ENCODE assay signal across 18 cellular contexts in genomic region chr10:127441350-127442219, GRCh38.
DNase-seq lines count a peak whose midpoint lies in the region; FAIRE-seq and TF ChIP-seq lines count a peak whose summit lies in the region.
"Had no signal": no experiment of that assay in that cellular context is flagged by ENCODE, and none has a peak within 500 bp of the region (broad histone marks: within the 10 kb centered on the region; RNA-seq: fewer than 3 reads in every experiment).

No MANE protein-coding gene starts in this region.

- H3K4me1 ChIP-seq in HUES64 (ENCODE audit: insufficient read depth, low read length) (peaks cover 8% of the 10 kb centered on the region), H1 (replicated peaks in 1 of 4; ENCODE audit: control insufficient read depth in 3 of 4, insufficient read depth in 4 of 4, low read length in 3 of 4) (peaks cover 0 to 14% (median 9%) of the 10 kb centered on the region in 4 experiments; a peak in 6 of 7 replicates), spleen (no peaks in the 10 kb centered on the region)

- no peaks in the 10 kb centered on the region for H3K23me2 ChIP-seq in H1 (ENCODE audit: low read depth, low read length)

- no peak overlapping the region for H3K4ac ChIP-seq in H1 (replicated peaks; ENCODE audit: insufficient read length, low read depth, low read length)

- peak overlapping the region; percentile 71; the same call in 1 of the 2 replicates for H3K27ac ChIP-seq in HUES64 (ENCODE audit: low read depth, low read length)
- H3K27ac ChIP-seq in H1 (ENCODE audit: low read depth, low read length) = no peak overlapping the region
- no peak overlapping the region for H3K27ac ChIP-seq in spleen
- H3K27ac ChIP-seq: C4-2B had no signal

- no peak overlapping the region for H2BK120ac ChIP-seq in H1 (replicated peaks; ENCODE audit: low read depth, low read length)

- no peak overlapping the region for H3K14ac ChIP-seq in H1 (ENCODE audit: insufficient read length)

- TF ChIP-seq POLR2A in H1 (IDR thresholded peaks at IDR 0.05; ENCODE audit: control extremely low read depth in 1 of 2, low read depth in 2 of 2, low read length in 2 of 2) (no peak), spleen (IDR thresholded peaks at IDR 0.05) (no peak)

- no peaks in the 10 kb centered on the region for H3K79me2 ChIP-seq in H1 (ENCODE audit: control insufficient read depth in 1 of 2, insufficient read depth in 2 of 2, low read length in 2 of 2)

- no peak overlapping the region for H3K4me3 ChIP-seq in HUES64 (ENCODE audit: low read length)
- H3K4me3 ChIP-seq in H1 (ENCODE audit: extremely low read depth in 1 of 4, insufficient read depth in 2 of 4, low read depth in 3 of 4, low read length in 4 of 4) = peak overlapping the region in 1 of 4 experiments; percentile 10; a peak in 1 of 8 replicates
- peak overlapping the region; percentile 1 for H3K4me3 ChIP-seq in kidney epithelial cell (ENCODE audit: low read depth, low read length)
- no peak overlapping the region for H3K4me3 ChIP-seq in spleen

- H3K18ac ChIP-seq in H1 (ENCODE audit: extremely low read depth, low read length) = no peak overlapping the region

- H2BK20ac ChIP-seq in H1 (ENCODE audit: low read length) = no peak overlapping the region

- peak overlapping the region; percentile 33 for H3K56ac ChIP-seq in H1 (replicated peaks; ENCODE audit: insufficient read length, low read depth, low read length)

- peak overlapping the region; percentile 75; the same call in 1 of the 2 replicates for H2BK5ac ChIP-seq in H1 (ENCODE audit: low read depth, low read length)

- H3K9me3 ChIP-seq in HUES64 (ENCODE audit: insufficient read depth, low read depth, low read length) (0 out of 2 replicates have a peak, but pooled peaks cover 3% of the 10 kb centered on the region), H1 (ENCODE audit: insufficient read depth in 2 of 2, low read depth in 1 of 2, low read length in 1 of 2) (peaks cover 0 to 4% of the 10 kb centered on the region in 2 experiments; a peak in 2 of 4 replicates), spleen (no peaks in the 10 kb centered on the region)

- H3K23ac ChIP-seq in H1 (ENCODE audit: insufficient read length) = no peak overlapping the region

- TF ChIP-seq RAD21 in H1 (IDR thresholded peaks at IDR 0.05 in 1 of 2, conservative IDR thresholded peaks at IDR 0.05 in 1 of 2; ENCODE audit: low read depth in 2 of 2, low read length in 2 of 2) = no peak

- no peak overlapping the region for H2AK5ac ChIP-seq in H1 (ENCODE audit: low read depth, low read length)

- DNase-seq in H1 (ENCODE audit: low read depth in 1 of 2, low spot score in 2 of 2) = peak; percentile 5 to 54
- DNase-seq in kidney epithelial cell (ENCODE audit: low read depth) = peak; percentile 49
- peak; percentile 61 for DNase-seq in spleen
- no peak for DNase-seq in NCI-H2196 (lab: John Stamatoyannopoulos, UW; ENCODE audit: unreplicated experiment)
- DNase-seq in NCI-H510A treated with DMSO at 0.1 percent for 48 hours (lab: John Stamatoyannopoulos, UW) = no peak
- no peak for DNase-seq in SHP77 (lab: John Stamatoyannopoulos, UW)
- no peak for DNase-seq in HuH-7.5 (ENCODE audit: low spot score)
- DNase-seq: activated CD8-positive, alpha-beta memory T cell treated with anti-CD3 and anti-CD28 coated beads for 24 hours; amygdala; cerebellar nuclear complex; DMS53; naive B cell; NCI-H187 treated with DMSO at 0.1 percent for 48 hours; NCI-H748 treated with DMSO at 0.1 percent for 48 hours; T-cell had no signal

- 58% methylated on average over 15 of the region's 16 CpGs for WGBS in HUES64
- WGBS in H1 (ENCODE audit: extremely low coverage in 1 of 2, insufficient coverage in 1 of 2, insufficient read length in 1 of 2, insufficient replicate concordance in 2 of 2, low coverage in 1 of 2, low lambda C conversion rate in 2 of 2, missing lambda C conversion rate in 1 of 2), 2 experiments = 63% methylated on average over 14 of the region's 16 CpGs; no CpG with 5 or more reads in 1 of the 2 experiments
- 79 to 91% (median 81%) methylated on average over 8 to 16 of the region's 16 CpGs for WGBS in spleen, 5 donors

- peak overlapping the region; percentile 84; the same call in 1 of the 2 replicates for H4K8ac ChIP-seq in H1 (ENCODE audit: extremely low read depth, insufficient read depth, low read length)

- TF ChIP-seq EP300 in H1 (IDR thresholded peaks at IDR 0.05; ENCODE audit: borderline replicate concordance in 1 of 2, low read depth in 2 of 2, low read length in 2 of 2) = no peak

- intact Hi-C loops in spleen (cut with DNase I; ENCODE audit: low total_unique reads) = no loop called here

- CTCF ChIA-PET in H1 (lab: Charles Lee; ENCODE audit: partially characterized antibody) = interaction anchor here (1.1 kb wide), 1 partner anchor 23 kb away, joined by 3 read pairs; no protein-coding TSS in a partner anchor

- H3K4me2 ChIP-seq in H1 (ENCODE audit: insufficient read depth in 1 of 2, low read depth in 2 of 2, low read length in 2 of 2) = peak overlapping the region; percentile 7 to 57; a peak in 2 of 4 replicates

- no peak overlapping the region for H4K91ac ChIP-seq in H1 (replicated peaks; ENCODE audit: insufficient read length, low read length)

- TF ChIP-seq CTCF in H1 (IDR thresholded peaks at IDR 0.05; ENCODE audit: control extremely low read depth in 1 of 3, insufficient read depth in 1 of 3, low read depth in 1 of 3, low read length in 3 of 3) (no peak), kidney epithelial cell (IDR thresholded peaks at IDR 0.05; ENCODE audit: insufficient read depth, low read length, poor library complexity, severe bottlenecking) (no peak), spleen (IDR thresholded peaks at IDR 0.05 in 8 of 11, conservative IDR thresholded peaks at IDR 0.05 in 3 of 11) (no peak)

- H2AFZ ChIP-seq in H1 (ENCODE audit: low read length) = no peak overlapping the region

- FAIRE-seq in H1 (lab: Jason Lieb, UNC) = no peak
- FAIRE-seq: endothelial cell of umbilical vein had no signal

- H4K20me1 ChIP-seq in H1 (replicated peaks in 1 of 2; ENCODE audit: control insufficient read depth in 1 of 2, insufficient read depth in 2 of 2, low read length in 2 of 2) = no peaks in the 10 kb centered on the region

- POLR2A ChIA-PET in H1 (lab: Charles Lee; ENCODE audit: partially characterized antibody) = interaction anchor here (1.1 kb wide), 1 partner anchor 19 kb away, joined by 3 read pairs; no protein-coding TSS in a partner anchor

- no peaks in the 10 kb centered on the region for H3K79me1 ChIP-seq in H1 (ENCODE audit: low read depth, low read length)

- H2BK15ac ChIP-seq in H1 (ENCODE audit: low read length) = 0 out of 2 replicates have a peak overlapping the region, but pooled peaks have one; percentile 31

- peak overlapping the region; percentile 19 for H4K5ac ChIP-seq in H1 (ENCODE audit: insufficient read length, low read depth, low read length)

- H3K9ac ChIP-seq in HUES64 (ENCODE audit: low read depth, low read length) (no peak overlapping the region), H1 (replicated peaks in 1 of 4; ENCODE audit: extremely low read depth in 1 of 4, low read depth in 3 of 4, low read length in 3 of 4) (no peak overlapping the region; a peak in 2 of 7 replicates)

- no peaks in the 10 kb centered on the region for H3K27me3 ChIP-seq in HUES64 (ENCODE audit: insufficient read depth, low read length)
- no peaks in the 10 kb centered on the region for H3K27me3 ChIP-seq in H1 (replicated peaks in 1 of 4; ENCODE audit: control insufficient read depth in 3 of 4, extremely low read depth in 1 of 4, insufficient read depth in 3 of 4, low read length in 3 of 4)
- no peaks in the 10 kb centered on the region for H3K27me3 ChIP-seq in kidney epithelial cell (ENCODE audit: control insufficient read depth, insufficient read depth, low read length)
- no peaks in the 10 kb centered on the region for H3K27me3 ChIP-seq in spleen (replicated peaks in 1 of 7)

- H2BK12ac ChIP-seq in H1 (ENCODE audit: low read depth, low read length) = no peak overlapping the region

- H3K36me3 ChIP-seq in HUES64 (ENCODE audit: insufficient read depth, low read length) (peaks cover 30% of the 10 kb centered on the region; the same call in 1 of the 2 replicates), H1 (ENCODE audit: control insufficient read depth in 2 of 4, insufficient read depth in 4 of 4, low read length in 3 of 4) (peaks cover 0 to 14% (median 4%) of the 10 kb centered on the region in 4 experiments; a peak in 5 of 8 replicates), kidney epithelial cell (ENCODE audit: control insufficient read depth, insufficient read depth, low read length) (peaks cover 1% of the 10 kb centered on the region), spleen (peaks cover 0 to 51% (median 11%) of the 10 kb centered on the region in 6 donors)

TF ChIP-seq in H1, 55 proteins besides CTCF, POLR2A, EP300 and RAD21 (continues in another document):
- TF ChIP-seq KDM5A (IDR thresholded peaks at IDR 0.05; ENCODE audit: low read length) = no peak
- no peak for TF ChIP-seq SP4 (IDR thresholded peaks at IDR 0.05; ENCODE audit: low read length)
- no peak for TF ChIP-seq ZNF274 (IDR thresholded peaks at IDR 0.05; ENCODE audit: borderline replicate concordance, extremely low read depth, low read length)
- TF ChIP-seq BRCA1 (IDR thresholded peaks at IDR 0.05; ENCODE audit: low read depth, low read length) = no peak
- TF ChIP-seq, protein P1, sequence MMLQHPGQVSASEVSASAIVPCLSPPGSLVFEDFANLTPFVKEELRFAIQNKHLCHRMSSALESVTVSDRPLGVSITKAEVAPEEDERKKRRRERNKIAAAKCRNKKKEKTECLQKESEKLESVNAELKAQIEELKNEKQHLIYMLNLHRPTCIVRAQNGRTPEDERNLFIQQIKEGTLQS (IDR thresholded peaks at IDR 0.05; ENCODE audit: insufficient read depth, low read depth, low read length) = no peak
- no peak for TF ChIP-seq CHD2 (IDR thresholded peaks at IDR 0.05; ENCODE audit: low read length)
- no peak for TF ChIP-seq MAFK (IDR thresholded peaks at IDR 0.05; ENCODE audit: low read depth, low read length)
- TF ChIP-seq, protein P2, sequence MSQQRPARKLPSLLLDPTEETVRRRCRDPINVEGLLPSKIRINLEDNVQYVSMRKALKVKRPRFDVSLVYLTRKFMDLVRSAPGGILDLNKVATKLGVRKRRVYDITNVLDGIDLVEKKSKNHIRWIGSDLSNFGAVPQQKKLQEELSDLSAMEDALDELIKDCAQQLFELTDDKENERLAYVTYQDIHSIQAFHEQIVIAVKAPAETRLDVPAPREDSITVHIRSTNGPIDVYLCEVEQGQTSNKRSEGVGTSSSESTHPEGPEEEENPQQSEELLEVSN (IDR thresholded peaks at IDR 0.05) = no peak
- TF ChIP-seq RFX5 (IDR thresholded peaks at IDR 0.05; ENCODE audit: borderline replicate concordance, low read depth, low read length) = no peak
- no peak for TF ChIP-seq CEBPB (IDR thresholded peaks at IDR 0.05; ENCODE audit: low read depth, low read length)
- TF ChIP-seq TAF7 (optimal IDR thresholded peaks at IDR 0.05; ENCODE audit: borderline replicate concordance, low read depth, low read length) = no peak
- no peak for TF ChIP-seq BACH1 (IDR thresholded peaks at IDR 0.05; ENCODE audit: low read length)
- no peak for TF ChIP-seq SP2 (IDR thresholded peaks at IDR 0.05; ENCODE audit: low read length)

Comparison
In these comparisons a context has a peak if more than half of its experiments do, and no peak if none do; other contexts are left out.
1. DNase-seq: peak in H1 (2 of 2), kidney epithelial cell (single experiment) and spleen (single experiment); none in NCI-H2196 (single experiment), NCI-H510A treated with DMSO at 0.1 percent for 48 hours (single experiment), SHP77 (0 of 2) and HuH-7.5 (single experiment).